In the genomic region with DNA sequence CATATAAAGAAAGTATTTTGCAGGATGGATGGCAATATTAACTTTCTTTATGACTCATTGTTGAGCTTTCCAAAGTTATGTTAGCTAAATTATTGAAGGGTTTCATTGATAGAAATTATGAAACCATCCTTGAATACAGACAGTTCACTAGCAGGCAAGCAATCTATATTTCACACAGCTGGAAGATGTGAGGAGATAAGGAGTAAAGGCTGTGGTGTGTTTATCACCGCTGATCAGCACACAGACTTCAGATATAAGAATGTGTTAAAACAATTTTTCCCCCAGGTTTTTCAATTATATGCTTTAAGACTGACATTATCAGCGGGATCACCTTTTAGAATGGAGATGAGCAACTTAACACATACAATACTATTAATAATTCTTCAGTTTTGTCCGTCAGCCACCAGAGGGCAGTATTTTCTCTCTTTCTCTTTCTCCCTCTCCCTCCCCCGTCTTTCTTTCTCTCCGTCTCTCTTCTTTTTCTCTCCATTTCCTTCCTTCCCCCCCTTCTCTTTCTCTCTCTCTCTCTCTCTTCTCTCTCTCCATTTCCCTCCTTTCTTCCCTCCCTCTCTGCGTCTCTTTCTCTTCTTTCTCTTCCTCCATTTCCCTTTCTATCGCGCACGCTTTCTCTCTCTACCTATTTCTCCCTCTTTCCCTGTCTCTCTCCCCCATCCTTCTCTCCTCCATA, we compare ENCODE assay signal across 8 cellular contexts.
A peak's percentile ranks its signal among the peaks of the same experiment; 100 is the strongest.
DNase-seq lines count a peak whose midpoint lies in the region; ATAC-seq and TF ChIP-seq lines count a peak whose summit lies in the region.

No MANE protein-coding gene starts in this region.

- H3K27me3 ChIP-seq in SJSA1 (replicated peaks) (no peaks in the 10 kb centered on the region), kidney epithelial cell (ENCODE audit: control insufficient read depth, insufficient read depth, low read length) (no peaks in the 10 kb centered on the region)

- DNase-seq in AML-193 (lab: John Stamatoyannopoulos, UW) = peak; percentile 39 to 46
- peak in 1 of 2 experiments; percentile 78 for DNase-seq in SJSA1 (ENCODE audit: low read depth in 1 of 2, low spot score in 2 of 2)
- DNase-seq in cerebellum (ENCODE audit: low spot score) = peak; percentile 74
- no peak for DNase-seq in kidney epithelial cell (ENCODE audit: low read depth)

- no peaks in the 10 kb centered on the region for H3K36me3 Mint-ChIP-seq in stimulated activated memory B cell treated with anti-CD40 and anti-IgM and Interleukin-4, amounts not matched to agents 10 μg/mL and 1 μg/mL and 100 μg/mL, for 72 hours

- H3K4me3 Mint-ChIP-seq in stimulated activated memory B cell treated with anti-CD40 and anti-IgM and Interleukin-4, amounts not matched to agents 10 μg/mL and 1 μg/mL and 100 μg/mL, for 72 hours = peak overlapping the region; percentile 82

- H3K27me3 Mint-ChIP-seq in stimulated activated memory B cell treated with anti-CD40 and anti-IgM and Interleukin-4, amounts not matched to agents 10 μg/mL and 1 μg/mL and 100 μg/mL, for 72 hours = peaks cover 22% of the 10 kb centered on the region

- H3K4me3 ChIP-seq in SJSA1 = peak overlapping the region; percentile 27
- H3K4me3 ChIP-seq in kidney epithelial cell (ENCODE audit: low read depth, low read length) = peak overlapping the region; percentile 29

- peaks cover 11% of the 10 kb centered on the region for H3K4me1 Mint-ChIP-seq in stimulated activated memory B cell treated with anti-CD40 and anti-IgM and Interleukin-4, amounts not matched to agents 10 μg/mL and 1 μg/mL and 100 μg/mL, for 72 hours

- H3K9me3 ChIP-seq in SJSA1 (replicated peaks) = no peaks in the 10 kb centered on the region

- ATAC-seq in GM18868 (IDR thresholded peaks at IDR 0.05; ENCODE audit: unreplicated experiment) (peak; percentile 71), GM19455 (IDR thresholded peaks at IDR 0.05; ENCODE audit: unreplicated experiment) (no peak)
- ATAC-seq in stimulated activated memory B cell treated with anti-CD40 and anti-IgM and Interleukin-4, amounts not matched to agents 10 μg/mL and 1 μg/mL and 100 μg/mL, for 72 hours = no peak

- H3K27ac Mint-ChIP-seq in stimulated activated memory B cell treated with anti-CD40 and anti-IgM and Interleukin-4, amounts not matched to agents 10 μg/mL and 1 μg/mL and 100 μg/mL, for 72 hours = peak overlapping the region; percentile 60

- no peaks in the 10 kb centered on the region for H3K36me3 ChIP-seq in SJSA1
- no peaks in the 10 kb centered on the region for H3K36me3 ChIP-seq in kidney epithelial cell (ENCODE audit: control insufficient read depth, insufficient read depth, low read length)

- TF ChIP-seq CTCF in LNCAP (IDR thresholded peaks at IDR 0.05) (peak; percentile 65), kidney epithelial cell (IDR thresholded peaks at IDR 0.05; ENCODE audit: insufficient read depth, low read length, poor library complexity, severe bottlenecking) (peak; percentile 51)

- H3K27ac ChIP-seq in SJSA1 = no peak overlapping the region

- H3K4me1 ChIP-seq in SJSA1 (replicated peaks) = peaks cover 8% of the 10 kb centered on the region

- no peaks in the 10 kb centered on the region for H3K9me3 Mint-ChIP-seq in stimulated activated memory B cell treated with anti-CD40 and anti-IgM and Interleukin-4, amounts not matched to agents 10 μg/mL and 1 μg/mL and 100 μg/mL, for 72 hours
